Comparison of ENCODE assay signal across 13 cellular contexts in genomic region chr9:74760031-74760700, GRCh38.
DNase-seq lines count a peak whose midpoint lies in the region; ATAC-seq, FAIRE-seq and TF ChIP-seq lines count a peak whose summit lies in the region.
"Had no signal": no experiment of that assay in that cellular context is flagged by ENCODE, and none has a peak within 500 bp of the region (broad histone marks: within the 10 kb centered on the region; RNA-seq: fewer than 3 reads in every experiment).

No MANE protein-coding gene starts in this region.

- H3K4me1 ChIP-seq in tibial artery: no peaks in the 10 kb centered on the region
- H3K4me1 ChIP-seq: gastrocnemius medialis, left lung had no signal

- H3K27me3 ChIP-seq in bronchial epithelial cell (ENCODE audit: control insufficient read depth, insufficient read depth, low read length) (no peaks in the 10 kb centered on the region), tibial artery (no peaks in the 10 kb centered on the region)
- H3K27me3 ChIP-seq: gastrocnemius medialis, left lung had no signal

- no peaks in the 10 kb centered on the region for H3K36me3 ChIP-seq in bronchial epithelial cell (ENCODE audit: control insufficient read depth, insufficient read depth, low read length)
- H3K36me3 ChIP-seq in tibial artery: no peaks in the 10 kb centered on the region
- H3K36me3 ChIP-seq: gastrocnemius medialis had no signal

- in situ Hi-C loops in GM13976 (cut with MboI; ENCODE audit: low sequenced_read_pairs, unreplicated experiment): no loop called here

- intact Hi-C loops in left colon (cut with DNase I, micrococcal nuclease) (no loop called here), tibial artery (cut with DNase I; ENCODE audit: low total_unique reads) (no loop called here)

- DNase-seq in AG09319 (ENCODE audit: extremely low read depth, low read depth) (peak; percentile 57), HT1080 (ENCODE audit: low read depth) (peak; percentile 89), bronchial epithelial cell (ENCODE audit: low read depth) (peak; percentile 100), left colon (no peak), tibial artery (no peak), DMS 273 (lab: John Stamatoyannopoulos, UW; ENCODE audit: unreplicated experiment) (no peak), GM13976 (ENCODE audit: low spot score) (no peak)
- DNase-seq: activated CD4-positive, alpha-beta T cell treated with anti-CD3 and anti-CD28 coated beads, Interleukin-2, amount 10 ng/mL, durations not matched to agents 7 days and 5 days; CD4-positive, CD25-positive, alpha-beta regulatory T cell; gastrocnemius medialis; left lung; NCI-H1417 had no signal

- FAIRE-seq in bronchial epithelial cell (lab: Jason Lieb, UNC): no peak

- no peak overlapping the region for H3K27ac ChIP-seq in tibial artery
- H3K27ac ChIP-seq: gastrocnemius medialis, left lung had no signal

- no peak for TF ChIP-seq CTCF in AG09319 (IDR thresholded peaks at IDR 0.05; ENCODE audit: low read depth, low read length)
- TF ChIP-seq CTCF in bronchial epithelial cell (IDR thresholded peaks at IDR 0.05; ENCODE audit: insufficient read depth, low read length, severe bottlenecking): no peak
- no peak for TF ChIP-seq CTCF in tibial artery (IDR thresholded peaks at IDR 0.05)
- TF ChIP-seq CTCF in GM13976 (IDR thresholded peaks at IDR 0.05; ENCODE audit: borderline replicate concordance, control extremely low read depth, extremely low read depth, insufficient read depth, missing control alignments): no peak

- ATAC-seq in left colon (peak; percentile 31), GM19395 (IDR thresholded peaks at IDR 0.05; ENCODE audit: unreplicated experiment) (no peak)
- ATAC-seq: gastrocnemius medialis, left lung had no signal

- H3K9me3 ChIP-seq in tibial artery: no peaks in the 10 kb centered on the region
- H3K9me3 ChIP-seq: gastrocnemius medialis, left lung had no signal

- H3K4me3 ChIP-seq in bronchial epithelial cell (ENCODE audit: low read depth, low read length): no peak overlapping the region
- H3K4me3 ChIP-seq in tibial artery: no peak overlapping the region
- H3K4me3 ChIP-seq: gastrocnemius medialis, left lung had no signal

Comparison
In these comparisons a context has a peak if more than half of its experiments do, and no peak if none do; other contexts are left out.
1. DNase-seq: peak in AG09319 (single experiment), HT1080 (single experiment) and bronchial epithelial cell (single experiment); none in left colon (0 of 2), tibial artery (0 of 2), DMS 273 (single experiment) and GM13976 (single experiment).